ENCODE assay signal across 12 cellular contexts in the genomic region with DNA sequence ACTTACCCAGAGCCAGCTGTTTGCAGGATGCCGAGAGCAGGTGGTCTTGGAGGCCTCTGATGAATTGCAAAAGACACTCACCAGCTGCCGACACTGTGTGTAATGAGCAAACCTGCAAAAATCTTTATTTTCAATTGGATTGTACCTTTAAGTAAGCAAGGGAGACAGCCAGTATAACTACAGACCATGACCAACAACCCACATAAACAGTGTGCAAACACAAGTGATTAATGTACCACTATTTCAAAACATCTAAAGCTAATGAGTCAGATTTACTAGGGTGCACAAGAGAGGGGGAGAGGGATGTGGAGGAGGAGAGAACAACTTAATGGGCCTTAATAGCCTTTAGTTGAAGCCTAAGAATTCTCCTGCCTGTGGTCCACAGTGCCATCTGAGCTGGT.
A peak's percentile ranks its signal among the peaks of the same experiment; 100 is the strongest.
DNase-seq lines count a peak whose midpoint lies in the region; ATAC-seq and TF ChIP-seq lines count a peak whose summit lies in the region.
"Had no signal": no experiment of that assay in that cellular context is flagged by ENCODE, and none has a peak within 500 bp of the region (broad histone marks: within the 10 kb centered on the region; RNA-seq: fewer than 3 reads in every experiment).

No MANE protein-coding gene starts in this region.

- H3K27ac ChIP-seq in heart left ventricle (peak overlapping the region in 5 of 12 donors; percentile 27 to 68 (median 56)), left ventricle myocardium inferior (replicated peaks) (no peak overlapping the region), vagina (peak overlapping the region; percentile 62)

- peaks cover 0 to 37% (median 12%) of the 10 kb centered on the region in 12 donors for H3K4me1 ChIP-seq in heart left ventricle
- H3K4me1 ChIP-seq in left ventricle myocardium inferior = peaks cover 38% of the 10 kb centered on the region
- peaks cover 19% of the 10 kb centered on the region for H3K4me1 ChIP-seq in vagina

- no peak overlapping the region for H3K4me3 ChIP-seq in heart left ventricle
- no peak overlapping the region for H3K4me3 ChIP-seq in left ventricle myocardium inferior
- H3K4me3 ChIP-seq in epithelial cell of esophagus (ENCODE audit: low read length) = no peak overlapping the region
- H3K4me3 ChIP-seq in vagina = no peak overlapping the region
- H3K4me3 ChIP-seq: heart right ventricle, skin epidermis had no signal

- ATAC-seq in heart left ventricle = peak in 3 of 4 donors; percentile 11 to 50 (median 24)

- intact Hi-C loops in heart left ventricle (cut with DNase I) (no loop called here), left ventricle myocardium inferior (cut with micrococcal nuclease) (no loop called here), vagina (cut with DNase I) (no loop called here)

- TF ChIP-seq CTCF in heart left ventricle (IDR thresholded peaks at IDR 0.05) (no peak), left ventricle myocardium inferior (IDR thresholded peaks at IDR 0.05; ENCODE audit: borderline replicate concordance) (no peak), epithelial cell of esophagus (IDR thresholded peaks at IDR 0.05; ENCODE audit: insufficient read depth, low read depth, low read length, missing control alignments) (no peak), vagina (IDR thresholded peaks at IDR 0.05) (no peak)

- TF ChIP-seq POLR2A in heart left ventricle (IDR thresholded peaks at IDR 0.05) (no peak), vagina (IDR thresholded peaks at IDR 0.05) (no peak)

- DNase-seq in heart left ventricle (no peak), left ventricle myocardium inferior (no peak), NCI-H748 treated with DMSO at 0.1 percent for 48 hours (lab: John Stamatoyannopoulos, UW) (peak; percentile 38), epithelial cell of esophagus (ENCODE audit: low read depth) (peak; percentile 22), vagina (ENCODE audit: extremely low spot score in 2 of 2) (no peak), 8988T (no peak), NCI-H526 (lab: John Stamatoyannopoulos, UW) (no peak), Ammon's horn (ENCODE audit: low spot score) (no peak)
- DNase-seq: activated CD8-positive, alpha-beta memory T cell treated with anti-CD3 and anti-CD28 coated beads, Interleukin-2, amount 50 U/mL, for 48 hours; heart right ventricle; T-helper 9 cell had no signal

- peaks cover 0 to 2% (median 0%) of the 10 kb centered on the region in 12 donors for H3K9me3 ChIP-seq in heart left ventricle
- peaks cover 3% of the 10 kb centered on the region for H3K9me3 ChIP-seq in left ventricle myocardium inferior (replicated peaks)
- H3K9me3 ChIP-seq in vagina = no peaks in the 10 kb centered on the region

- 78 to 88% (median 83%) methylated on average over 2 of the region's 2 CpGs for WGBS in heart left ventricle, 4 donors

- H3K27me3 ChIP-seq in heart left ventricle = no peaks in the 10 kb centered on the region
- H3K27me3 ChIP-seq in left ventricle myocardium inferior (ENCODE audit: low read depth) = no peaks in the 10 kb centered on the region
- no peaks in the 10 kb centered on the region for H3K27me3 ChIP-seq in vagina
- H3K27me3 ChIP-seq: heart right ventricle had no signal

- H3K36me3 ChIP-seq in heart left ventricle = no peaks in the 10 kb centered on the region
- no peaks in the 10 kb centered on the region for H3K36me3 ChIP-seq in left ventricle myocardium inferior
- no peaks in the 10 kb centered on the region for H3K36me3 ChIP-seq in vagina
- H3K36me3 ChIP-seq: heart right ventricle had no signal

Comparison
In these comparisons a context has a peak if more than half of its experiments do, and no peak if none do; other contexts are left out.
1. DNase-seq: peak in NCI-H748 treated with DMSO at 0.1 percent for 48 hours (single experiment) and epithelial cell of esophagus (single experiment); none in heart left ventricle (0 of 5), left ventricle myocardium inferior (single experiment), vagina (0 of 2), 8988T (single experiment), NCI-H526 (0 of 2) and Ammon's horn (single experiment).